10 cellular contexts compared by ENCODE assay signal in genomic region chr20:50744143-50744792, GRCh38. TPM values are rescaled to one million over a fixed set of nuclear protein-coding genes. Genes with fewer than 3 reads are reported as not detected.
DNase-seq lines count a peak whose midpoint lies in the region; ATAC-seq and TF ChIP-seq lines count a peak whose summit lies in the region.
"Had no signal": no experiment of that assay in that cellular context is flagged by ENCODE, and none has a peak within 500 bp of the region (broad histone marks: within the 10 kb centered on the region; RNA-seq: fewer than 3 reads in every experiment).

No MANE protein-coding gene starts in this region.

- H3K27me3 Mint-ChIP-seq in endodermal cell (ENCODE audit: insufficient read depth): no peaks in the 10 kb centered on the region
- H3K27me3 Mint-ChIP-seq in glutamatergic neuron (ENCODE audit: unreplicated experiment): no peaks in the 10 kb centered on the region
- H3K27me3 Mint-ChIP-seq: naive B cell had no signal

- H3K9me3 Mint-ChIP-seq in endodermal cell (no peaks in the 10 kb centered on the region), glutamatergic neuron (ENCODE audit: unreplicated experiment) (no peaks in the 10 kb centered on the region)
- H3K9me3 Mint-ChIP-seq: naive B cell had no signal

- WGBS in endodermal cell (ENCODE audit: insufficient coverage in 1 of 2, insufficient read length in 1 of 2), 2 experiments: 77 to 80% methylated on average over 12 to 15 of the region's 15 CpGs

- H3K9me3 ChIP-seq in endodermal cell (ENCODE audit: control insufficient read depth, low read length): no peaks in the 10 kb centered on the region
- H3K9me3 ChIP-seq in mucosa of stomach (ENCODE audit: control insufficient read depth, low read length): no peaks in the 10 kb centered on the region

- H3K27ac Mint-ChIP-seq in endodermal cell (peak overlapping the region; percentile 93), glutamatergic neuron (ENCODE audit: unreplicated experiment) (no peak overlapping the region)

- no peak overlapping the region for H3K4me3 ChIP-seq in endodermal cell (ENCODE audit: low read length)
- H3K4me3 ChIP-seq in mucosa of stomach (ENCODE audit: low read length): no peak overlapping the region

- ATAC-seq in GM18511 (IDR thresholded peaks at IDR 0.05; ENCODE audit: unreplicated experiment): no peak
- ATAC-seq in GM21723 (IDR thresholded peaks at IDR 0.05; ENCODE audit: unreplicated experiment): no peak

- H3K4me1 Mint-ChIP-seq in endodermal cell (peaks cover 38% of the 10 kb centered on the region), glutamatergic neuron (ENCODE audit: low read depth, unreplicated experiment) (peaks cover 9% of the 10 kb centered on the region)

- H3K36me3 ChIP-seq in endodermal cell (ENCODE audit: control insufficient read depth, insufficient read depth, low read length) (peaks cover 37% of the 10 kb centered on the region), mucosa of stomach (ENCODE audit: control insufficient read depth, insufficient read depth, low read length) (no peaks in the 10 kb centered on the region)

- peaks cover 8% of the 10 kb centered on the region for H3K4me1 ChIP-seq in endodermal cell (ENCODE audit: control insufficient read depth, insufficient read depth, low read length)
- peaks cover 55% of the 10 kb centered on the region for H3K4me1 ChIP-seq in mucosa of stomach (ENCODE audit: control insufficient read depth, insufficient read depth, low read length)

- H3K4me3 Mint-ChIP-seq in endodermal cell (no peak overlapping the region), glutamatergic neuron (ENCODE audit: unreplicated experiment) (no peak overlapping the region)
- H3K4me3 Mint-ChIP-seq: naive B cell had no signal

- no peak overlapping the region for H3K9ac ChIP-seq in endodermal cell (ENCODE audit: extremely low read depth, low read length, poor library complexity, severe bottlenecking)
- H3K9ac ChIP-seq in mucosa of stomach (ENCODE audit: low read length): peak overlapping the region; percentile 47
- H3K9ac ChIP-seq: KMS-11 had no signal

- peak overlapping the region; percentile 84 for H3K27ac ChIP-seq in endodermal cell (ENCODE audit: low read depth, low read length)
- H3K27ac ChIP-seq: KMS-11 had no signal

- peaks cover 29% of the 10 kb centered on the region for H3K36me3 Mint-ChIP-seq in endodermal cell (ENCODE audit: low read depth)
- no peaks in the 10 kb centered on the region for H3K36me3 Mint-ChIP-seq in glutamatergic neuron (ENCODE audit: unreplicated experiment)
- H3K36me3 Mint-ChIP-seq: naive B cell had no signal

- DNase-seq in ELR (ENCODE audit: low read depth) (peak; percentile 96), NCI-H82 (lab: John Stamatoyannopoulos, UW) (peak; percentile 75), endodermal cell (peak; percentile 72), glutamatergic neuron (no peak), AML-193 (lab: John Stamatoyannopoulos, UW) (no peak)
- DNase-seq: naive B cell had no signal

- TF ChIP-seq CTCF in endodermal cell (conservative IDR thresholded peaks at IDR 0.05) (no peak), glutamatergic neuron (IDR thresholded peaks at IDR 0.05; ENCODE audit: partially characterized antibody, unreplicated experiment) (no peak)

- H3K27me3 ChIP-seq in endodermal cell (ENCODE audit: control insufficient read depth, insufficient read depth, low read length, poor library complexity, severe bottlenecking) (no peaks in the 10 kb centered on the region), mucosa of stomach (ENCODE audit: control insufficient read depth, insufficient read depth, low read length) (no peaks in the 10 kb centered on the region)

RNA-seq across cellular contexts. Expression of gene PARD6B, which starts 12.9 kb away (rescaled TPM):
- 10 to 100 TPM; 29.0 to 36.7 TPM for total RNA-seq in endodermal cell
- polyA plus RNA-seq in endodermal cell (2013, experiment 1 of 2): 5.8 TPM
- polyA plus RNA-seq in endodermal cell (2013, experiment 2 of 2): 7.0 TPM
- 4.0 TPM for total RNA-seq in glutamatergic neuron (ENCODE audit: unreplicated experiment)

RNA-seq across cellular contexts. Expression of gene BCAS4, which starts 50.6 kb away (rescaled TPM):
- total RNA-seq in endodermal cell (10 to 100 TPM in 1 of 2 donors, 1 to 10 TPM in 1; 9.5 to 25.2 TPM), glutamatergic neuron (ENCODE audit: unreplicated experiment) (5.5 TPM)
- polyA plus RNA-seq in endodermal cell (2013, experiment 1 of 2): 10.0 TPM
- polyA plus RNA-seq in endodermal cell (2013, experiment 2 of 2): 10.5 TPM

RNA-seq across cellular contexts. Expression of gene RIPOR3, which starts 52.9 kb away (rescaled TPM):
- total RNA-seq in endodermal cell (1 to 10 TPM in 1 of 2 donors, under 1 TPM in 1; 0.46 to 1.4 TPM), glutamatergic neuron (ENCODE audit: unreplicated experiment) (not detected)
- 0.96 TPM for polyA plus RNA-seq in endodermal cell (2013, experiment 1 of 2)
- polyA plus RNA-seq in endodermal cell (2013, experiment 2 of 2): 0.25 TPM

Comparison
In these comparisons a context has a peak if more than half of its experiments do, and no peak if none do; other contexts are left out.
1. DNase-seq: peak in ELR (single experiment), NCI-H82 (single experiment) and endodermal cell (single experiment); none in glutamatergic neuron (single experiment) and AML-193 (0 of 2).